ENCODE assay signal across 11 cellular contexts in the genomic region with DNA sequence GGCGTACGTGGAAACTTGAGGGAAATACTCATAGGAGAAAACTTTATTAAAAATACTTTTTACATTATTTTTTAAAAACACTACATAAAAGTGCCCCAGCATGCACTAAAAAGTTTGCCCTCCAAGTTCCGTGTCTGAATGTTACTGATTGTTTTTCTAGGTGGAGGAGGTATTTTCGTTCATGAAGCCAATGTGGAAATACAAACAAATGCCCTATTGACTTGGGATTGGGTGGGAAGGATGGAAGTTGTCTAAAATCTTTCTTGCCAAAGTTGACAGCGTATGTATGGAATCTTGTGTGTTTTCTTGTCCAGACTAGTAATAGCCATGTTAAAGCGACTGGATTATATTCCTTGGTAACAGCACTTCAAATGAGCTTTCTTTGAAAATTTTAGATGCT. TPM values are rescaled to one million over a fixed set of nuclear protein-coding genes. Genes with fewer than 3 reads are reported as not detected.
A peak's percentile ranks its signal among the peaks of the same experiment; 100 is the strongest.
DNase-seq lines count a peak whose midpoint lies in the region; ATAC-seq and TF ChIP-seq lines count a peak whose summit lies in the region.
"Had no signal": no experiment of that assay in that cellular context is flagged by ENCODE, and none has a peak within 500 bp of the region (broad histone marks: within the 10 kb centered on the region; RNA-seq: fewer than 3 reads in every experiment).

No MANE protein-coding gene starts in this region.

- no peak overlapping the region for H2AFZ ChIP-seq in hepatocyte

- H3K27me3 Mint-ChIP-seq in activated CD4-positive, alpha-beta T cell treated with anti-CD3 and anti-CD28 coated beads, Interleukin-2, amount 10 ng/mL, durations not matched to agents 7 days and 5 days: peaks cover 54% of the 10 kb centered on the region
- H3K27me3 Mint-ChIP-seq in activated naive CD8-positive, alpha-beta T cell: peaks cover 30% of the 10 kb centered on the region

- H3K4me3 ChIP-seq in hepatocyte: peak overlapping the region; percentile 74
- peak overlapping the region; percentile 70 to 88 (median 79) for H3K4me3 ChIP-seq in stomach
- no peak overlapping the region for H3K4me3 ChIP-seq in effector memory CD4-positive, alpha-beta T cell (ENCODE audit: insufficient read depth, low read depth, low read length, poor library complexity, severe bottlenecking)

- H3K27ac ChIP-seq in hepatocyte: peak overlapping the region; percentile 79
- H3K27ac ChIP-seq in stomach: peak overlapping the region in 4 of 5 donors; percentile 86 to 92 (median 90)
- H3K27ac ChIP-seq in effector memory CD4-positive, alpha-beta T cell (ENCODE audit: insufficient read depth, low read length, poor library complexity, severe bottlenecking): no peak overlapping the region

- ATAC-seq in HG03095 (IDR thresholded peaks at IDR 0.05; ENCODE audit: unreplicated experiment): no peak

- H3K36me3 ChIP-seq in hepatocyte (replicated peaks; ENCODE audit: insufficient read depth, low read depth): no peaks in the 10 kb centered on the region
- no peaks in the 10 kb centered on the region for H3K36me3 ChIP-seq in stomach
- H3K36me3 ChIP-seq in effector memory CD4-positive, alpha-beta T cell (ENCODE audit: control insufficient read depth, insufficient read depth, low read length): no peaks in the 10 kb centered on the region

- H3K4me1 ChIP-seq in hepatocyte (ENCODE audit: insufficient read depth) (peaks cover 14% of the 10 kb centered on the region), stomach (peaks cover 8 to 48% (median 41%) of the 10 kb centered on the region in 4 donors)
- peaks cover 8% of the 10 kb centered on the region for H3K4me1 ChIP-seq in effector memory CD4-positive, alpha-beta T cell (ENCODE audit: control insufficient read depth, insufficient read depth, low read length, poor library complexity, severe bottlenecking)

- H3K4me3 Mint-ChIP-seq in activated CD4-positive, alpha-beta T cell treated with anti-CD3 and anti-CD28 coated beads, Interleukin-2, amount 10 ng/mL, durations not matched to agents 7 days and 5 days: peak overlapping the region; percentile 64
- peak overlapping the region; percentile 91 for H3K4me3 Mint-ChIP-seq in activated naive CD8-positive, alpha-beta T cell

- H3K4me1 Mint-ChIP-seq in activated CD4-positive, alpha-beta T cell treated with anti-CD3 and anti-CD28 coated beads, Interleukin-2, amount 10 ng/mL, durations not matched to agents 7 days and 5 days: peaks cover 16% of the 10 kb centered on the region
- H3K4me1 Mint-ChIP-seq in activated naive CD8-positive, alpha-beta T cell (ENCODE audit: low read depth): peaks cover 13% of the 10 kb centered on the region

- POLR2A ChIA-PET in activated CD4-positive, alpha-beta T cell treated with anti-CD3 and anti-CD28 coated beads, Interleukin-2, amount 10 ng/mL, durations not matched to agents 7 days and 5 days (lab: Charles Lee): no interaction called here

- H3K9me3 ChIP-seq in hepatocyte (ENCODE audit: low read depth): no peaks in the 10 kb centered on the region
- no peaks in the 10 kb centered on the region for H3K9me3 ChIP-seq in stomach
- no peaks in the 10 kb centered on the region for H3K9me3 ChIP-seq in effector memory CD4-positive, alpha-beta T cell (ENCODE audit: control insufficient read depth, low read length)

- no peaks in the 10 kb centered on the region for H3K36me3 Mint-ChIP-seq in activated CD4-positive, alpha-beta T cell treated with anti-CD3 and anti-CD28 coated beads, Interleukin-2, amount 10 ng/mL, durations not matched to agents 7 days and 5 days (ENCODE audit: low read depth)
- no peaks in the 10 kb centered on the region for H3K36me3 Mint-ChIP-seq in activated naive CD8-positive, alpha-beta T cell

- H3K9me2 ChIP-seq in hepatocyte (replicated peaks; ENCODE audit: insufficient read depth): no peaks in the 10 kb centered on the region

- 52% methylated on average over 6 of the region's 6 CpGs for WGBS in hepatocyte (ENCODE audit: low lambda C conversion rate, missing lambda C conversion rate)
- WGBS in stomach, 5 donors: 22 to 39% (median 30%) methylated on average over 6 of the region's 6 CpGs

- DNase-seq in activated CD4-positive, alpha-beta T cell treated with anti-CD3 and anti-CD28 coated beads, Interleukin-2, amount 10 ng/mL, durations not matched to agents 7 days and 5 days: no peak
- no peak for DNase-seq in activated CD4-positive, alpha-beta T cell treated with anti-CD3 and anti-CD28 coated beads for 48 hours
- DNase-seq in hepatocyte (ENCODE audit: low spot score) (no peak), stomach (no peak), SHP77 treated with DMSO at 0.1 percent for 48 hours (lab: John Stamatoyannopoulos, UW) (no peak)
- no peak for DNase-seq in effector memory CD4-positive, alpha-beta T cell
- DNase-seq: ACHN, amniotic stem cell, NCI-H1105 had no signal

- H3K27me3 ChIP-seq in hepatocyte: no peaks in the 10 kb centered on the region
- peaks cover 0 to 28% (median 10%) of the 10 kb centered on the region in 3 donors for H3K27me3 ChIP-seq in stomach
- H3K27me3 ChIP-seq in effector memory CD4-positive, alpha-beta T cell (replicated peaks; ENCODE audit: control insufficient read depth, insufficient read depth, low read length, poor library complexity, severe bottlenecking): peaks cover 4% of the 10 kb centered on the region

- H3K4me2 ChIP-seq in hepatocyte: peak overlapping the region; percentile 92

- no peak overlapping the region for H3K27ac Mint-ChIP-seq in activated CD4-positive, alpha-beta T cell treated with anti-CD3 and anti-CD28 coated beads, Interleukin-2, amount 10 ng/mL, durations not matched to agents 7 days and 5 days
- no peak overlapping the region for H3K27ac Mint-ChIP-seq in activated naive CD8-positive, alpha-beta T cell

- intact Hi-C loops in stomach (cut with DNase I; ENCODE audit: low total_unique reads): no loop called here

- TF ChIP-seq EP300 in stomach (IDR thresholded peaks at IDR 0.05): no peak

- H3K9me3 Mint-ChIP-seq in activated CD4-positive, alpha-beta T cell treated with anti-CD3 and anti-CD28 coated beads, Interleukin-2, amount 10 ng/mL, durations not matched to agents 7 days and 5 days: no peaks in the 10 kb centered on the region
- no peaks in the 10 kb centered on the region for H3K9me3 Mint-ChIP-seq in activated naive CD8-positive, alpha-beta T cell (ENCODE audit: low read depth)

- H3K79me2 ChIP-seq in hepatocyte: peaks cover 60% of the 10 kb centered on the region

- no peak for TF ChIP-seq POLR2A in stomach (IDR thresholded peaks at IDR 0.05)

- CTCF ChIA-PET in activated CD4-positive, alpha-beta T cell treated with anti-CD3 and anti-CD28 coated beads, Interleukin-2, amount 10 ng/mL, durations not matched to agents 7 days and 5 days (lab: Charles Lee): no interaction called here

- no peaks in the 10 kb centered on the region for H4K20me1 ChIP-seq in hepatocyte (ENCODE audit: insufficient read depth, poor library complexity, severe bottlenecking)

- TF ChIP-seq CTCF in hepatocyte (IDR thresholded peaks at IDR 0.05; ENCODE audit: poor library complexity): no peak
- TF ChIP-seq CTCF in stomach (IDR thresholded peaks at IDR 0.05): no peak

RNA-seq across cellular contexts. Expression of a gene that starts 1.2 kb away (rescaled TPM):
- under 1 TPM; 0.27 to 0.31 TPM for total RNA-seq in activated CD4-positive, alpha-beta T cell treated with anti-CD3 and anti-CD28 coated beads, Interleukin-2, amount 10 ng/mL, durations not matched to agents 7 days and 5 days
- 7.2 and 13.3 TPM in 2 replicates for total RNA-seq in hepatocyte
- 24.3 and 39.9 TPM in 2 replicates for polyA plus RNA-seq in hepatocyte
- 10 to 100 TPM in 2 of 5 donors, 1 to 10 TPM in 2, not detected in 1; 1.3 to 16.2 (median 9.5) TPM for total RNA-seq in stomach
- 10 to 100 TPM in 1 of 3 donors, 1 to 10 TPM in 2; 5.2 to 13.4 (median 5.7) TPM for polyA plus RNA-seq in stomach
